15 cellular contexts compared by ENCODE assay signal in the genomic region with DNA sequence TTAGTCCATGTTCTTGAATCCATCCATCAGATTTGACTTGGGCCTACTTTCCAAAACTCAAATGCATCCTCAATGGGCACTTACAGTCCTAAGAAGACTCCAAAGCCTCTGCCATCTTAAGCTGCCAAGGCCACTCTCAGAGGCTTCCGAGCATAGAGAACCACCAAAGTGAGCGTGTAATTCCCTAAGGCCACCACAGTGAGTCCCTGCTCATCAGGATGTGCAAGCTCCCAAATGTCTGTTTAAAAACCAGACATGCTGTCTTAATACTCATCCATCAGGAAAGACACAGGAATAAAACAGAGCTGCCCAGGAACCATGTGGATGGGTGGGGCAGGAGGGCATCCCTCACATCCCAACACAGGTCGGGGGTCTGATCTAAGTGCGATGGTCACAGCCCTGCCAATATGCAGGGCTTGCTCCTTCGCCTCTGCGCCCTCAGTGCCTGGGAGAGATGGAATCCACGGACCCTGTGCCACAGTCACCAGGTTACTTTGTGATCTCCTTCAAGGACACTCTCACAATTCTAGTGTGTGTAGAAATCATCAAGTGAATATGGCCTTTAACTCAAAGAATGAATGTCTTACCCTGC.
DNase-seq lines count a peak whose midpoint lies in the region; ATAC-seq and TF ChIP-seq lines count a peak whose summit lies in the region.
"Had no signal": no experiment of that assay in that cellular context is flagged by ENCODE, and none has a peak within 500 bp of the region (broad histone marks: within the 10 kb centered on the region; RNA-seq: fewer than 3 reads in every experiment).

No MANE protein-coding gene starts in this region.

- H3K9ac ChIP-seq in GM23248 (no peak overlapping the region), liver (ENCODE audit: low read depth in 1 of 2, low read length in 2 of 2) (no peak overlapping the region)

- no peaks in the 10 kb centered on the region for H4K20me1 ChIP-seq in GM23248 (ENCODE audit: insufficient read depth)

- H3K9me3 ChIP-seq in GM23248 (ENCODE audit: low read depth) (no peaks in the 10 kb centered on the region), WERI-Rb-1 (ENCODE audit: severe bottlenecking) (no peaks in the 10 kb centered on the region), liver (ENCODE audit: control insufficient read depth in 4 of 4, low read length in 3 of 4) (no peaks in the 10 kb centered on the region)
- H3K9me3 ChIP-seq: prostate gland had no signal

- no peak overlapping the region for H2AFZ ChIP-seq in GM23248

- 0 out of 2 replicates have a peak, but pooled peaks have one; percentile 6 for TF ChIP-seq CTCF in WERI-Rb-1 (IDR thresholded peaks at IDR 0.05; ENCODE audit: low read depth, low read length)
- TF ChIP-seq CTCF in liver (IDR thresholded peaks at IDR 0.05; ENCODE audit: low read depth, low read length, missing input control), result no peak

- H3K36me3 ChIP-seq in GM23248 (ENCODE audit: low read depth), result no peaks in the 10 kb centered on the region
- H3K36me3 ChIP-seq in WERI-Rb-1, result peaks cover 59% of the 10 kb centered on the region
- peaks cover 5 to 36% (median 7%) of the 10 kb centered on the region in 4 donors for H3K36me3 ChIP-seq in liver (ENCODE audit: control insufficient read depth in 4 of 4, insufficient read depth in 3 of 4, low read depth in 1 of 4, low read length in 3 of 4)

- WGBS in GM23248 (ENCODE audit: low coverage in 1 of 2, low lambda C conversion rate in 2 of 2, missing lambda C conversion rate in 2 of 2), 2 experiments, result 94 to 96% methylated on average over 7 of the region's 7 CpGs
- 95% methylated on average over 7 of the region's 7 CpGs for WGBS in liver

- no peaks in the 10 kb centered on the region for H3F3A ChIP-seq in GM23248 (ENCODE audit: insufficient read depth)

- peak; percentile 19 for DNase-seq in AG08395 (ENCODE audit: low spot score)
- DNase-seq in GM23248, result peak; percentile 27
- no peak for DNase-seq in WERI-Rb-1
- DNase-seq in stimulated activated naive CD4-positive, alpha-beta T cell (lab: John Stamatoyannopoulos, UW), result no peak
- DNase-seq in HT-29 (ENCODE audit: low spot score), result no peak
- DNase-seq: activated T-cell treated with anti-CD3 and anti-CD28 coated beads for 4 hours; amniotic stem cell; MV-4-11; SHP77; stimulated activated CD4-positive, alpha-beta T cell treated with anti-CD3 and anti-CD28 coated beads, Interleukin-4, amount 100 ng/mL, for 1 hour had no signal

- no peaks in the 10 kb centered on the region for H3K9me2 ChIP-seq in GM23248 (ENCODE audit: insufficient read depth)

- no peaks in the 10 kb centered on the region for H3K79me2 ChIP-seq in GM23248 (ENCODE audit: insufficient read depth)

- no peak overlapping the region for H3K4me3 ChIP-seq in GM23248
- no peak overlapping the region for H3K4me3 ChIP-seq in WERI-Rb-1 (ENCODE audit: low read depth, low read length)
- H3K4me3 ChIP-seq in liver (ENCODE audit: low read depth in 1 of 3, low read length in 3 of 3), result no peak overlapping the region
- H3K4me3 ChIP-seq: prostate gland had no signal

- peak; percentile 25 to 65 for TF ChIP-seq RAD21 in liver (IDR thresholded peaks at IDR 0.05)

- in situ Hi-C loops in GM23248 (cut with MboI), result no loop called here

- H3K4me2 ChIP-seq in GM23248 (ENCODE audit: unreplicated experiment), result no peak overlapping the region

- H3K4me1 ChIP-seq in GM23248 (ENCODE audit: insufficient read depth), result no peaks in the 10 kb centered on the region
- peaks cover 0 to 8% (median 0%) of the 10 kb centered on the region in 4 donors for H3K4me1 ChIP-seq in liver (ENCODE audit: control insufficient read depth in 4 of 4, insufficient read depth in 4 of 4, low read length in 3 of 4)
- H3K4me1 ChIP-seq: prostate gland had no signal

- ATAC-seq in GM21423 (IDR thresholded peaks at IDR 0.05; ENCODE audit: unreplicated experiment) (no peak), GM19455 (IDR thresholded peaks at IDR 0.05; ENCODE audit: unreplicated experiment) (no peak)

- H3K27me3 ChIP-seq in GM23248 (replicated peaks; ENCODE audit: insufficient read depth), result no peaks in the 10 kb centered on the region
- H3K27me3 ChIP-seq in WERI-Rb-1 (ENCODE audit: insufficient read depth, low read depth, severe bottlenecking), result no peaks in the 10 kb centered on the region
- H3K27me3 ChIP-seq in liver (ENCODE audit: control insufficient read depth in 4 of 4, insufficient read depth in 4 of 4, low read length in 3 of 4), result no peaks in the 10 kb centered on the region

- no peak overlapping the region for H3K27ac ChIP-seq in GM23248
- H3K27ac ChIP-seq in WERI-Rb-1, result no peak overlapping the region
- no peak overlapping the region for H3K27ac ChIP-seq in liver (ENCODE audit: low read depth in 1 of 2, low read length in 2 of 2)
- H3K27ac ChIP-seq: HL-60, prostate gland had no signal

TF ChIP-seq in liver, 16 proteins besides CTCF, POLR2A, EP300 and RAD21:
- TF ChIP-seq JUND (IDR thresholded peaks at IDR 0.05) (no peak), FOXA2 (IDR thresholded peaks at IDR 0.05) (no peak), RXRA (IDR thresholded peaks at IDR 0.05) (no peak), GABPA (IDR thresholded peaks at IDR 0.05 in 1 of 2, conservative IDR thresholded peaks at IDR 0.05 in 1 of 2) (no peak), TAF1 (conservative IDR thresholded peaks at IDR 0.05) (no peak)
- TF ChIP-seq, protein P1, sequence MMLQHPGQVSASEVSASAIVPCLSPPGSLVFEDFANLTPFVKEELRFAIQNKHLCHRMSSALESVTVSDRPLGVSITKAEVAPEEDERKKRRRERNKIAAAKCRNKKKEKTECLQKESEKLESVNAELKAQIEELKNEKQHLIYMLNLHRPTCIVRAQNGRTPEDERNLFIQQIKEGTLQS (IDR thresholded peaks at IDR 0.05), result no peak

Comparison
In these comparisons a context has a peak if more than half of its experiments do, and no peak if none do; other contexts are left out.
1. DNase-seq: peak in AG08395 (single experiment) and GM23248 (single experiment); none in WERI-Rb-1 (single experiment), stimulated activated naive CD4-positive, alpha-beta T cell (0 of 6) and HT-29 (single experiment).